Comparison of ENCODE assay signal across 31 cellular contexts in the genomic region with DNA sequence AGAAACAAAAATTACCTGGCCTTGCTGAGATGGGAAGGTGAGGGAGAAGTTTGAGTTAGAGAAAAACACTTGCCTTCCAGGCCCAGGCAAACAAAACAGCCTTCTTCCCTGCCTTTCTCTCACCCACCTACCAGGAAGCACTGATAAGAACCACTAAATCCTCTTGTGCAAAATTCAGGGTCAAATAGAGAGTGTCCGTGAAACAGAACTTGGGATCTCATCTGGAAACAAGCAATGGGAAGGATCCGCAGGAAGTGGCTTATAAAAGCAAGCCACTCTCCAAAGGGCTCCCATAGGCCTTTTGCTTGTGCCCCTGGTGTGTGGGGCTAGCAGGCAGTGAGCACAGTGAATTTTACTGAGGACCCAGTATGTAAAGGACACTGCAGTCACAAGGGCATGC.
"Had no signal": no experiment of that assay in that cellular context is flagged by ENCODE, and none has a peak within 500 bp of the region (broad histone marks: within the 10 kb centered on the region; RNA-seq: fewer than 3 reads in every experiment).

No MANE protein-coding gene starts in this region.

- H3K36me3 ChIP-seq: breast epithelium, colonic mucosa, pancreas, WERI-Rb-1 had no signal

- H3K9me3 Mint-ChIP-seq: neural crest cell; T-helper 1 cell treated with Interleukin-12 subunit alpha and Interleukin-12 subunit beta and Interleukin-4 antibody, amounts not matched to agents 30 μg/mL and 1 μg/mL, for 36 hours had no signal

- H3K4me3 Mint-ChIP-seq: activated naive CD8-positive, alpha-beta T cell; neural crest cell; T-helper 1 cell treated with Interleukin-12 subunit alpha and Interleukin-12 subunit beta and Interleukin-4 antibody, amounts not matched to agents 30 μg/mL and 1 μg/mL, for 36 hours had no signal

- H3K4me1 Mint-ChIP-seq: neural crest cell had no signal

- ATAC-seq: activated CD4-positive, CD25-positive, alpha-beta regulatory T cell treated with anti-CD3 and anti-CD28 coated beads, Interleukin-2, amount 50 U/mL, for 24 hours; left colon; mucosa of descending colon; pancreas; psoas muscle had no signal

- FAIRE-seq: astrocyte, endothelial cell of umbilical vein, keratinocyte, pancreas had no signal

- H3K27ac ChIP-seq: breast epithelium, colonic mucosa, dorsolateral prefrontal cortex, psoas muscle, suprapubic skin, transverse colon, WERI-Rb-1 had no signal

- H3K9me3 ChIP-seq: adrenal gland, breast epithelium, colonic mucosa, mucosa of descending colon, pancreas, psoas muscle, suprapubic skin, transverse colon had no signal

- DNase-seq: activated CD4-positive, alpha-beta T cell treated with anti-CD3 and anti-CD28 coated beads for 48 hours; activated CD4-positive, alpha-beta T cell treated with anti-CD3 and anti-CD28 coated beads, Interleukin-2, amount 50 U/mL, for 48 hours; activated CD8-positive, alpha-beta memory T cell treated with anti-CD3 and anti-CD28 coated beads for 24 hours; activated effector memory CD4-positive, alpha-beta T cell treated with Interleukin-2 at 50 U/mL for 16 hours; activated naive CD4-positive, alpha-beta T cell treated with Interleukin-2 at 50 U/mL for 16 hours; adrenal gland; colonic mucosa; dorsolateral prefrontal cortex; effector memory CD4-positive, alpha-beta T cell; foreskin fibroblast; head of caudate nucleus; hippocampal formation; left colon; mucosa of descending colon; nucleus accumbens; pancreas; psoas muscle; stimulated activated naive CD4-positive, alpha-beta T cell; SW 1271; T1000; transverse colon; WERI-Rb-1 had no signal

- H3K27me3 Mint-ChIP-seq: activated naive CD8-positive, alpha-beta T cell had no signal

- H3K27me3 ChIP-seq: adrenal gland, breast epithelium, colonic mucosa, pancreas, suprapubic skin, transverse colon had no signal

- H3K4me1 ChIP-seq: breast epithelium, colonic mucosa, pancreas, suprapubic skin had no signal

- H3K4me3 ChIP-seq: adrenal gland, breast epithelium, colonic mucosa, dorsolateral prefrontal cortex, mucosa of descending colon, pancreas, psoas muscle, suprapubic skin, transverse colon had no signal

- H3K27ac Mint-ChIP-seq: activated naive CD8-positive, alpha-beta T cell; T-helper 1 cell treated with Interleukin-12 subunit alpha and Interleukin-12 subunit beta and Interleukin-4 antibody, amounts not matched to agents 30 μg/mL and 1 μg/mL, for 36 hours had no signal

- H3K36me3 Mint-ChIP-seq: activated naive CD8-positive, alpha-beta T cell had no signal
